ENCODE assay signal across 20 cellular contexts in genomic region chr1:204096931-204097330, GRCh38.
"Had no signal": no experiment of that assay in that cellular context is flagged by ENCODE, and none has a peak within 500 bp of the region (broad histone marks: within the 10 kb centered on the region; RNA-seq: fewer than 3 reads in every experiment).

No MANE protein-coding gene starts in this region.

- H3K27ac ChIP-seq: cardiac muscle cell, esophagus squamous epithelium, psoas muscle, skin epidermis, testis, upper lobe of right lung had no signal

- H3K4me3 Mint-ChIP-seq: activated CD4-positive, alpha-beta T cell treated with anti-CD3 and anti-CD28 coated beads, Interleukin-2, amount 10 ng/mL, durations not matched to agents 7 days and 5 days; mesothelial cell of epicardium; natural killer cell treated with Interleukin-12 subunit alpha and Interleukin-12 subunit beta and Interleukin-15 and Interleukin-18, amount 100 ng/mL, for 72 hours had no signal

- H3K36me3 Mint-ChIP-seq: activated naive CD4-positive, alpha-beta T cell treated with anti-CD3 and anti-CD28 coated beads, Interleukin-2, amount 50 U/mL, for 72 hours; mesothelial cell of epicardium; natural killer cell treated with Interleukin-12 subunit alpha and Interleukin-12 subunit beta and Interleukin-15 and Interleukin-18, amount 100 ng/mL, for 72 hours had no signal

- H3K27me3 ChIP-seq: cardiac muscle cell, esophagus squamous epithelium, testis, upper lobe of right lung had no signal

- DNase-seq: activated CD4-positive, alpha-beta T cell treated with anti-CD3 and anti-CD28 coated beads, Interleukin-2, amount 10 ng/mL, durations not matched to agents 7 days and 5 days; activated CD4-positive, CD25-positive, alpha-beta regulatory T cell; activated CD8-positive, alpha-beta memory T cell treated with anti-CD3 and anti-CD28 coated beads for 24 hours; activated CD8-positive, alpha-beta memory T cell treated with anti-CD3 and anti-CD28 coated beads, Interleukin-2, amount 50 U/mL, for 48 hours; activated gamma-delta T cell treated with Interleukin-2 at 50 U/mL for 16 hours; amygdala; dermis blood vessel endothelial cell; effector memory CD4-positive, alpha-beta T cell; esophagus squamous epithelium; psoas muscle; testis; upper lobe of right lung had no signal

- H3K27ac Mint-ChIP-seq: activated CD4-positive, alpha-beta T cell treated with anti-CD3 and anti-CD28 coated beads, Interleukin-2, amount 10 ng/mL, durations not matched to agents 7 days and 5 days; activated naive CD4-positive, alpha-beta T cell treated with anti-CD3 and anti-CD28 coated beads, Interleukin-2, amount 50 U/mL, for 72 hours; mesothelial cell of epicardium; natural killer cell treated with Interleukin-12 subunit alpha and Interleukin-12 subunit beta and Interleukin-15 and Interleukin-18, amount 100 ng/mL, for 72 hours had no signal

- H3K27me3 Mint-ChIP-seq: natural killer cell treated with Interleukin-12 subunit alpha and Interleukin-12 subunit beta and Interleukin-15 and Interleukin-18, amount 100 ng/mL, for 72 hours had no signal

- H3K36me3 ChIP-seq: cardiac muscle cell, esophagus squamous epithelium, upper lobe of right lung had no signal

- FAIRE-seq: islet of Langerhans had no signal

- ATAC-seq: activated naive CD4-positive, alpha-beta T cell treated with anti-CD3 and anti-CD28 coated beads, Interleukin-2, amount 50 U/mL, for 72 hours; natural killer cell treated with Interleukin-12 subunit alpha and Interleukin-12 subunit beta and Interleukin-15 and Interleukin-18, amount 100 ng/mL, for 72 hours; psoas muscle; right cardiac atrium; upper lobe of right lung had no signal

- H3K9me3 Mint-ChIP-seq: activated CD4-positive, alpha-beta T cell treated with anti-CD3 and anti-CD28 coated beads, Interleukin-2, amount 10 ng/mL, durations not matched to agents 7 days and 5 days; activated naive CD4-positive, alpha-beta T cell treated with anti-CD3 and anti-CD28 coated beads, Interleukin-2, amount 50 U/mL, for 72 hours; mesothelial cell of epicardium; natural killer cell treated with Interleukin-12 subunit alpha and Interleukin-12 subunit beta and Interleukin-15 and Interleukin-18, amount 100 ng/mL, for 72 hours had no signal

- H3K4me3 ChIP-seq: cardiac muscle cell, esophagus squamous epithelium, lung, psoas muscle, skin epidermis, testis, upper lobe of right lung had no signal

- H3K9me3 ChIP-seq: esophagus squamous epithelium, psoas muscle, testis, upper lobe of right lung had no signal
